1 cellular context compared by ENCODE assay signal in the genomic region with DNA sequence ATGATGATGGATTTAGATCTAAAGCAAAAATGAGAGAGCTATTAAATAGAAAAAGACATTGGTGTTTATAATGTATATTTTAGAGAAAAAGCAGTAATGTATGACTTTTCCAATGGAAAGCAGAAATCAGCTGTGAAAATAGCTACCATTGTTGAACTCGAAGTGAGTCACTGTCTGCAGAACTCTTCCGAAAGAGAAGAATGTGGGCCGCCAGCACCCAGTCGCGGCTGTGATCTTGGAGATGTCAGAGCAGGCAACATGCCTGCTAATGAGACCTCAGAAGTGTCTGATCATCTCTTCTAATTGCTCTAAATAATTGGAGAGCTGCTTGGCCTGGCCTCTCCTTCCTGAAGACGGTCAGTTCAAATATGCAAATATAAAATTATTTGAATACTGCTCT.
A peak's percentile ranks its signal among the peaks of the same experiment; 100 is the strongest.
TF ChIP-seq lines count a peak whose summit lies in the region.

No MANE protein-coding gene starts in this region.

TF ChIP-seq in K562, 482 proteins besides CTCF, POLR2A, EP300 and RAD21:
- TF ChIP-seq ZFX (CRISPR knock-in tag; IDR thresholded peaks at IDR 0.05) (no peak), FOSL1 (tag; conservative IDR thresholded peaks at IDR 0.05) (peak; percentile 38; the same call in 1 of the 2 replicates)
- TF ChIP-seq, protein P1, sequence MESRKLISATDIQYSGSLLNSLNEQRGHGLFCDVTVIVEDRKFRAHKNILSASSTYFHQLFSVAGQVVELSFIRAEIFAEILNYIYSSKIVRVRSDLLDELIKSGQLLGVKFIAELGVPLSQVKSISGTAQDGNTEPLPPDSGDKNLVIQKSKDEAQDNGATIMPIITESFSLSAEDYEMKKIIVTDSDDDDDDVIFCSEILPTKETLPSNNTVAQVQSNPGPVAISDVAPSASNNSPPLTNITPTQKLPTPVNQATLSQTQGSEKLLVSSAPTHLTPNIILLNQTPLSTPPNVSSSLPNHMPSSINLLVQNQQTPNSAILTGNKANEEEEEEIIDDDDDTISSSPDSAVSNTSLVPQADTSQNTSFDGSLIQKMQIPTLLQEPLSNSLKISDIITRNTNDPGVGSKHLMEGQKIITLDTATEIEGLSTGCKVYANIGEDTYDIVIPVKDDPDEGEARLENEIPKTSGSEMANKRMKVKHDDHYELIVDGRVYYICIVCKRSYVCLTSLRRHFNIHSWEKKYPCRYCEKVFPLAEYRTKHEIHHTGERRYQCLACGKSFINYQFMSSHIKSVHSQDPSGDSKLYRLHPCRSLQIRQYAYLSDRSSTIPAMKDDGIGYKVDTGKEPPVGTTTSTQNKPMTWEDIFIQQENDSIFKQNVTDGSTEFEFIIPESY (CRISPR knock-in tag; IDR thresholded peaks at IDR 0.05), result peak; percentile 73
